8 cellular contexts compared by ENCODE assay signal in genomic region chrX:52933976-52934703, GRCh38. TPM values are rescaled to one million over a fixed set of nuclear protein-coding genes. Genes with fewer than 3 reads are reported as not detected.
DNase-seq lines count a peak whose midpoint lies in the region; ATAC-seq, FAIRE-seq and TF ChIP-seq lines count a peak whose summit lies in the region.

No MANE protein-coding gene starts in this region.

- H3K36me3 Mint-ChIP-seq in naive B cell = no peaks in the 10 kb centered on the region

- no peak for TF ChIP-seq CTCF in MM.1S (IDR thresholded peaks at IDR 0.05; ENCODE audit: low read length)
- TF ChIP-seq CTCF in colonic mucosa (IDR thresholded peaks at IDR 0.05) = no peak

- H3K9me3 ChIP-seq in MM.1S (replicated peaks; ENCODE audit: insufficient read depth, low read length) (no peaks in the 10 kb centered on the region), colonic mucosa (no peaks in the 10 kb centered on the region)

- peaks cover 10 to 14% (median 14%) of the 10 kb centered on the region in 3 donors for H3K4me1 Mint-ChIP-seq in naive B cell

- peak overlapping the region; percentile 84 for H3K4me2 ChIP-seq in MM.1S (ENCODE audit: low read depth, low read length)

- H3K27me3 ChIP-seq in MM.1S (replicated peaks; ENCODE audit: insufficient read depth, low read length) (no peaks in the 10 kb centered on the region), colonic mucosa (no peaks in the 10 kb centered on the region)

- H3K27me3 Mint-ChIP-seq in naive B cell = no peaks in the 10 kb centered on the region

- peaks cover 0 to 8% (median 0%) of the 10 kb centered on the region in 7 donors for H3K9me3 Mint-ChIP-seq in naive B cell

- peak overlapping the region; percentile 84 for H2AFZ ChIP-seq in MM.1S (ENCODE audit: low read length)

- intact Hi-C loops in colonic mucosa (cut with DNase I) = no loop called here

- peak overlapping the region; percentile 99 to 100 (median 99) for H3K27ac Mint-ChIP-seq in naive B cell

- no peaks in the 10 kb centered on the region for H3K4me1 ChIP-seq in MM.1S (ENCODE audit: low read length)
- no peaks in the 10 kb centered on the region for H3K4me1 ChIP-seq in colonic mucosa

- H3K9ac ChIP-seq in MM.1S (ENCODE audit: low read length) = peak overlapping the region; percentile 93
- peak overlapping the region in 1 of 2 donors; percentile 44 for H3K9ac ChIP-seq in colonic mucosa (ENCODE audit: low read depth in 2 of 2, low read length in 2 of 2)

- peak overlapping the region; percentile 93 to 99 (median 97) for H3K4me3 Mint-ChIP-seq in naive B cell

- ATAC-seq in GM18520 (IDR thresholded peaks at IDR 0.05; ENCODE audit: unreplicated experiment) (peak; percentile 11), naive B cell (ENCODE audit: low read depth in 2 of 2) (peak; percentile 7 to 19), GM18909 (IDR thresholded peaks at IDR 0.05; ENCODE audit: poor library complexity, unreplicated experiment) (no peak)

- H3K27ac ChIP-seq in MM.1S (ENCODE audit: low read length) (peak overlapping the region; percentile 98), colonic mucosa (peak overlapping the region; percentile 92)

- DNase-seq in MM.1S (no peak), colonic mucosa (no peak), naive B cell (no peak), cerebellar cortex (ENCODE audit: low spot score) (no peak), glomerular visceral epithelial cell (ENCODE audit: extremely low spot score) (no peak)

- no peaks in the 10 kb centered on the region for H3K79me2 ChIP-seq in MM.1S (ENCODE audit: low read length)

- H3K9me2 ChIP-seq in MM.1S (replicated peaks; ENCODE audit: insufficient read depth, low read length) = no peaks in the 10 kb centered on the region

- no peaks in the 10 kb centered on the region for H4K20me1 ChIP-seq in MM.1S (ENCODE audit: insufficient read depth, low read length)

- peak; percentile 91 for FAIRE-seq in A204.1 (lab: Jason Lieb, UNC)

- peak overlapping the region; percentile 79 for H3K4me3 ChIP-seq in MM.1S (ENCODE audit: low read length)
- peak overlapping the region; percentile 59 for H3K4me3 ChIP-seq in colonic mucosa

- H3K36me3 ChIP-seq in MM.1S (replicated peaks; ENCODE audit: insufficient read depth, low read length) (no peaks in the 10 kb centered on the region), colonic mucosa (no peaks in the 10 kb centered on the region)

- H3F3A ChIP-seq in MM.1S (ENCODE audit: insufficient read depth, low read length) = no peaks in the 10 kb centered on the region

RNA-seq across cellular contexts. Expression of gene FAM156A, which starts 24.2 kb away (rescaled TPM):
- 10 to 100 TPM; 10.8 to 20.0 TPM for total RNA-seq in colonic mucosa
- polyA plus RNA-seq in naive B cell (ENCODE audit: low read depth in 6 of 6) = 10 to 100 TPM in 1 of 6 donors, 1 to 10 TPM in 5; 2.2 to 11.1 (median 4.7) TPM

RNA-seq across cellular contexts. Expression of gene FAM156B, which starts 37.0 kb away (rescaled TPM):
- 10 to 100 TPM in 1 of 2 donors, 1 to 10 TPM in 1; 6.7 to 17.1 TPM for total RNA-seq in colonic mucosa
- 1 to 10 TPM; 4.8 to 8.3 (median 6.9) TPM for polyA plus RNA-seq in naive B cell (ENCODE audit: low read depth in 6 of 6)
